1 cellular context compared by ENCODE assay signal in the genomic region with DNA sequence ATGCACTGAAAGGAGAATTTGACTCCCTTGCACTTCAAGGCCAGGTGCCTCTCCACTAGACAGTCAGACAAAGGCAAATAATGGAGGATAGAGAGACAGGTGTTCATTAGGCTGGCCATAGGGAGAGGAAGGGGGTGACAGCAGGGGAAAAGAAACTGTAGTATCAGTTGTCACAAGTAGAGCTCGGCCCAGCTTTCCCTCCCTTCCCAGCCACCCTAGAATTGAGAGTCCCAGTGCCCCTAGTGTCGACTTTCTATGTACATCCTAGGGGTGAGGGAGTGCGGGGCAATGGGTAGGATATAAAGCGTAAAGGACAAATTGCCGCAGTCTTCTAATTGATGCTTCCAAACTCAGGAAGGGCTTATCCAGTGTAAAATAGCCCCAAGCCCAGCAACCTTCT.
TF ChIP-seq lines count a peak whose summit lies in the region.

No MANE protein-coding gene starts in this region.

TF ChIP-seq in WTC11, 78 proteins besides CTCF, POLR2A, EP300 and RAD21:
- TF ChIP-seq, protein P1, sequence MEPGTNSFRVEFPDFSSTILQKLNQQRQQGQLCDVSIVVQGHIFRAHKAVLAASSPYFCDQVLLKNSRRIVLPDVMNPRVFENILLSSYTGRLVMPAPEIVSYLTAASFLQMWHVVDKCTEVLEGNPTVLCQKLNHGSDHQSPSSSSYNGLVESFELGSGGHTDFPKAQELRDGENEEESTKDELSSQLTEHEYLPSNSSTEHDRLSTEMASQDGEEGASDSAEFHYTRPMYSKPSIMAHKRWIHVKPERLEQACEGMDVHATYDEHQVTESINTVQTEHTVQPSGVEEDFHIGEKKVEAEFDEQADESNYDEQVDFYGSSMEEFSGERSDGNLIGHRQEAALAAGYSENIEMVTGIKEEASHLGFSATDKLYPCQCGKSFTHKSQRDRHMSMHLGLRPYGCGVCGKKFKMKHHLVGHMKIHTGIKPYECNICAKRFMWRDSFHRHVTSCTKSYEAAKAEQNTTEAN (CRISPR knock-in tag; IDR thresholded peaks at IDR 0.05): no peak
- TF ChIP-seq NFYB (CRISPR knock-in tag; conservative IDR thresholded peaks at IDR 0.05; ENCODE audit: low read depth): no peak
- TF ChIP-seq, protein P2, sequence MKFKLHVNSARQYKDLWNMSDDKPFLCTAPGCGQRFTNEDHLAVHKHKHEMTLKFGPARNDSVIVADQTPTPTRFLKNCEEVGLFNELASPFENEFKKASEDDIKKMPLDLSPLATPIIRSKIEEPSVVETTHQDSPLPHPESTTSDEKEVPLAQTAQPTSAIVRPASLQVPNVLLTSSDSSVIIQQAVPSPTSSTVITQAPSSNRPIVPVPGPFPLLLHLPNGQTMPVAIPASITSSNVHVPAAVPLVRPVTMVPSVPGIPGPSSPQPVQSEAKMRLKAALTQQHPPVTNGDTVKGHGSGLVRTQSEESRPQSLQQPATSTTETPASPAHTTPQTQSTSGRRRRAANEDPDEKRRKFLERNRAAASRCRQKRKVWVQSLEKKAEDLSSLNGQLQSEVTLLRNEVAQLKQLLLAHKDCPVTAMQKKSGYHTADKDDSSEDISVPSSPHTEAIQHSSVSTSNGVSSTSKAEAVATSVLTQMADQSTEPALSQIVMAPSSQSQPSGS (CRISPR knock-in tag; IDR thresholded peaks at IDR 0.05; ENCODE audit: borderline replicate concordance, low read depth): no peak
- TF ChIP-seq RELA (CRISPR knock-in tag; IDR thresholded peaks at IDR 0.05; ENCODE audit: borderline replicate concordance): no peak
- TF ChIP-seq ESRRA (CRISPR knock-in tag; IDR thresholded peaks at IDR 0.05; ENCODE audit: borderline replicate concordance): no peak
- no peak for TF ChIP-seq ETV6 (CRISPR knock-in tag; IDR thresholded peaks at IDR 0.05)
- TF ChIP-seq OVOL2 (CRISPR knock-in tag; IDR thresholded peaks at IDR 0.05; ENCODE audit: borderline replicate concordance): no peak
- TF ChIP-seq GTF2I (CRISPR knock-in tag; conservative IDR thresholded peaks at IDR 0.05): no peak
- TF ChIP-seq FOXJ3 (CRISPR knock-in tag; IDR thresholded peaks at IDR 0.05; ENCODE audit: borderline replicate concordance): no peak
